20 cellular contexts compared by ENCODE assay signal in genomic region chr4:7626551-7626950, GRCh38.
DNase-seq lines count a peak whose midpoint lies in the region; ATAC-seq and FAIRE-seq lines count a peak whose summit lies in the region.
"Had no signal": no experiment of that assay in that cellular context is flagged by ENCODE, and none has a peak within 500 bp of the region (broad histone marks: within the 10 kb centered on the region; RNA-seq: fewer than 3 reads in every experiment).

No MANE protein-coding gene starts in this region.

- H3K27me3 Mint-ChIP-seq in activated T-cell treated with anti-CD3 and anti-CD28 coated beads, Interleukin-2, amount 50 U/mL, for 4 hours (ENCODE audit: low read depth), result peaks cover 19% of the 10 kb centered on the region

- no peaks in the 10 kb centered on the region for H3K9me3 Mint-ChIP-seq in activated T-cell treated with anti-CD3 and anti-CD28 coated beads, Interleukin-2, amount 50 U/mL, for 4 hours

- DNase-seq in HTR-8/SVneo (ENCODE audit: insufficient read length, low spot score) (no peak), dermis blood vessel endothelial cell (peak; percentile 67), glomerular endothelial cell (ENCODE audit: extremely low read depth, low read depth, low spot score) (peak; percentile 16), inferior parietal cortex (ENCODE audit: extremely low spot score) (no peak)
- no peak for DNase-seq in activated T-cell treated with anti-CD3 and anti-CD28 coated beads, Interleukin-2, amount 50 U/mL, for 4 hours
- DNase-seq: CD4-positive, CD25-positive, alpha-beta regulatory T cell; CD8-positive, alpha-beta memory T cell; DMS 273 treated with DMSO at 0.1 percent for 48 hours; DMS79; GF-D8; GM23248; H7; HCEC 1CT had no signal

- H3K4me1 Mint-ChIP-seq in activated T-cell treated with anti-CD3 and anti-CD28 coated beads, Interleukin-2, amount 50 U/mL, for 4 hours (ENCODE audit: low read depth), result no peaks in the 10 kb centered on the region
- H3K4me1 Mint-ChIP-seq: B cell; CD4-positive, CD25-positive, alpha-beta regulatory T cell; CD8-positive, alpha-beta memory T cell had no signal

- no peak for ATAC-seq in activated T-cell treated with anti-CD3 and anti-CD28 coated beads, Interleukin-2, amount 50 U/mL, for 4 hours
- no peak for ATAC-seq in GM19467 (IDR thresholded peaks at IDR 0.05; ENCODE audit: unreplicated experiment)

- FAIRE-seq in HTR-8/SVneo (lab: Jason Lieb, UNC), result peak; percentile 36
- FAIRE-seq: A204.1, D721Med, GM12891, GM18507, H1 had no signal

- H3K36me3 Mint-ChIP-seq in activated T-cell treated with anti-CD3 and anti-CD28 coated beads, Interleukin-2, amount 50 U/mL, for 4 hours (ENCODE audit: insufficient read depth), result no peaks in the 10 kb centered on the region
- H3K36me3 Mint-ChIP-seq: CD4-positive, CD25-positive, alpha-beta regulatory T cell had no signal

- no peak overlapping the region for H3K4me3 Mint-ChIP-seq in activated T-cell treated with anti-CD3 and anti-CD28 coated beads, Interleukin-2, amount 50 U/mL, for 4 hours
- H3K4me3 Mint-ChIP-seq: B cell; CD4-positive, CD25-positive, alpha-beta regulatory T cell; CD8-positive, alpha-beta memory T cell had no signal

Comparison
In these comparisons a context has a peak if more than half of its experiments do, and no peak if none do; other contexts are left out.
1. DNase-seq: peak in dermis blood vessel endothelial cell (single experiment) and glomerular endothelial cell (single experiment); none in HTR-8/SVneo (single experiment), inferior parietal cortex (single experiment) and activated T-cell treated with anti-CD3 and anti-CD28 coated beads, Interleukin-2, amount 50 U/mL, for 4 hours (single experiment).